8 cellular contexts compared by ENCODE assay signal in the genomic region with DNA sequence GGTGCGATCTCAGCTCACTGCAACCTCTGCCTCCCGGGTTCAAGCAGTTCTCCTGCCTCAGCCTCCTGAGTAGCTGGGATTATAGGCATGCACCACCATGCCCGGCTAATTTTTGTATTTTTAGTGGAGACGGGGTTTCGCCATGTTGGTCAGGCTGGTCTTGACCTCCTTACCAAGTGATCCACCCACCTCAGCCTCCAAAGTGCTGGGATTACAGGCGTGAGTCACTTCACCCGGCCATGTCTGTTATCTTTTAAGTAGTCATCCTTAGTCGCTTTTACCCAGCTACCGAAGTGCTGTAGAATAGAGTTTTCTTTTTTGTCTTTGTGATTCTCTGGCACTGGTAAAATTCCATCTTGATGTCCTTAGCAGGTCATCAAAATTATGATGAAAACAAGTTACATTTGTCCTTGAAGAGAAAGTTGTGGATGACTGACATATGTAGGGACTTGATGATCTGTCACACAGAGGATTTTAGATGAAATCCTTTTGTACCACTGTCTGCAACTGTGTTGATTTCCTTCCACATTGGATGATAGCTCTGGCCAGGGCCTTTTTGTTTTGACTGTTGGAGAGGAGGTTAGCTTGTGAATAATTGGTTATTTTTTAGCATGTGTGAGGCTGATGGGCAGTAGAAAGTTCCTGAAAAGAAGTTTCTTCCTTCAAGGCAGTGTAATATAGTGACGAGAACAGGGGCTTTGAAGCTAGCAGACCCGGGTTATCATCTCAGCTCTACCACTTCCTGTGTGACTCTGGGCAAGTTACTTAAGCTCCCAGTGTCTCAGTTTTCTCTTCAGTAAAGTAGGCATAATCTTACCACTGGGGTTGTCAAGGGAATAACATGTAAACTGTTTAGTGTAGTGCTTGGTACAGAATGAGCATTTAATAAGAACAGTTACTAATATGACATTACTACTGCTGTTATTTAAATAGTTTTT. TPM values are rescaled to one million over a fixed set of nuclear protein-coding genes. Genes with fewer than 3 reads are reported as not detected.
DNase-seq lines count a peak whose midpoint lies in the region; ATAC-seq and TF ChIP-seq lines count a peak whose summit lies in the region.

No MANE protein-coding gene starts in this region.

- DNase-seq in CD14-positive monocyte (ENCODE audit: low spot score) (no peak), fibroblast of pulmonary artery (ENCODE audit: low read depth) (peak; percentile 63), SW 1271 (lab: John Stamatoyannopoulos, UW) (no peak), left cardiac atrium (no peak), Right ventricle myocardium superior (no peak), caudate nucleus (lab: John Stamatoyannopoulos, UW) (no peak)

- no peak overlapping the region for H3K27ac ChIP-seq in caudate nucleus (ENCODE audit: low read depth, low read length)

- peak; percentile 40 for ATAC-seq in GM19468 (IDR thresholded peaks at IDR 0.05; ENCODE audit: extremely low read depth, unreplicated experiment)
- ATAC-seq in left cardiac atrium, result no peak
- ATAC-seq in Right ventricle myocardium superior (ENCODE audit: poor library complexity), result no peak

- H3K36me3 Mint-ChIP-seq in CD14-positive monocyte, result peaks cover 49 to 62% of the 10 kb centered on the region in 2 donors
- H3K36me3 Mint-ChIP-seq in T-helper 1 cell treated with Interleukin-12 subunit alpha and Interleukin-12 subunit beta and Interleukin-4 antibody, amounts not matched to agents 30 μg/mL and 1 μg/mL, for 36 hours (ENCODE audit: low read depth), result peaks cover 31% of the 10 kb centered on the region

- H3K27ac Mint-ChIP-seq in CD14-positive monocyte, result peak overlapping the region; percentile 96 to 100 (median 99)
- peak overlapping the region; percentile 92 for H3K27ac Mint-ChIP-seq in T-helper 1 cell treated with Interleukin-12 subunit alpha and Interleukin-12 subunit beta and Interleukin-4 antibody, amounts not matched to agents 30 μg/mL and 1 μg/mL, for 36 hours

- H3K4me3 ChIP-seq in fibroblast of pulmonary artery (replicated peaks; ENCODE audit: low read depth, low read length), result no peak overlapping the region

- H3K4me3 Mint-ChIP-seq in CD14-positive monocyte, result peak overlapping the region in 1 of 2 donors; percentile 28
- peak overlapping the region; percentile 41 for H3K4me3 Mint-ChIP-seq in T-helper 1 cell treated with Interleukin-12 subunit alpha and Interleukin-12 subunit beta and Interleukin-4 antibody, amounts not matched to agents 30 μg/mL and 1 μg/mL, for 36 hours

- peaks cover 73% of the 10 kb centered on the region for H3K4me1 Mint-ChIP-seq in CD14-positive monocyte
- H3K4me1 Mint-ChIP-seq in T-helper 1 cell treated with Interleukin-12 subunit alpha and Interleukin-12 subunit beta and Interleukin-4 antibody, amounts not matched to agents 30 μg/mL and 1 μg/mL, for 36 hours (ENCODE audit: low read depth), result peaks cover 42% of the 10 kb centered on the region

- H3K27me3 Mint-ChIP-seq in CD14-positive monocyte (ENCODE audit: low read depth in 3 of 3), result peaks cover 0 to 1% (median 0%) of the 10 kb centered on the region in 3 donors
- H3K27me3 Mint-ChIP-seq in T-helper 1 cell treated with Interleukin-12 subunit alpha and Interleukin-12 subunit beta and Interleukin-4 antibody, amounts not matched to agents 30 μg/mL and 1 μg/mL, for 36 hours (ENCODE audit: low read depth), result no peaks in the 10 kb centered on the region

- no peak for TF ChIP-seq CTCF in CD14-positive monocyte (IDR thresholded peaks at IDR 0.05)
- no peak for TF ChIP-seq CTCF in fibroblast of pulmonary artery (IDR thresholded peaks at IDR 0.05; ENCODE audit: low read length, missing control alignments)

- no peaks in the 10 kb centered on the region for H3K9me3 Mint-ChIP-seq in CD14-positive monocyte
- no peaks in the 10 kb centered on the region for H3K9me3 Mint-ChIP-seq in T-helper 1 cell treated with Interleukin-12 subunit alpha and Interleukin-12 subunit beta and Interleukin-4 antibody, amounts not matched to agents 30 μg/mL and 1 μg/mL, for 36 hours

- intact Hi-C loops in CD14-positive monocyte (cut with micrococcal nuclease), result loop anchor here in 1 of 2 donors (5.0 kb wide), 1 partner anchor 64 kb away; no protein-coding TSS in a partner anchor
- intact Hi-C loops in left cardiac atrium (cut with DNase I), result no loop called here
- intact Hi-C loops in Right ventricle myocardium superior (cut with DNase I), result no loop called here

RNA-seq across cellular contexts. Expression of gene ATG7, which starts 18.8 kb away (rescaled TPM):
- polyA plus RNA-seq in CD14-positive monocyte, result 100 to 1,000 TPM in 1 of 2 donors, 10 to 100 TPM in 1; 89.7 to 101 TPM
- total RNA-seq in left cardiac atrium, result 10 to 100 TPM; 21.7 to 22.8 TPM
- 15.6 TPM for total RNA-seq in Right ventricle myocardium superior
